14 cellular contexts compared by ENCODE assay signal in the genomic region with DNA sequence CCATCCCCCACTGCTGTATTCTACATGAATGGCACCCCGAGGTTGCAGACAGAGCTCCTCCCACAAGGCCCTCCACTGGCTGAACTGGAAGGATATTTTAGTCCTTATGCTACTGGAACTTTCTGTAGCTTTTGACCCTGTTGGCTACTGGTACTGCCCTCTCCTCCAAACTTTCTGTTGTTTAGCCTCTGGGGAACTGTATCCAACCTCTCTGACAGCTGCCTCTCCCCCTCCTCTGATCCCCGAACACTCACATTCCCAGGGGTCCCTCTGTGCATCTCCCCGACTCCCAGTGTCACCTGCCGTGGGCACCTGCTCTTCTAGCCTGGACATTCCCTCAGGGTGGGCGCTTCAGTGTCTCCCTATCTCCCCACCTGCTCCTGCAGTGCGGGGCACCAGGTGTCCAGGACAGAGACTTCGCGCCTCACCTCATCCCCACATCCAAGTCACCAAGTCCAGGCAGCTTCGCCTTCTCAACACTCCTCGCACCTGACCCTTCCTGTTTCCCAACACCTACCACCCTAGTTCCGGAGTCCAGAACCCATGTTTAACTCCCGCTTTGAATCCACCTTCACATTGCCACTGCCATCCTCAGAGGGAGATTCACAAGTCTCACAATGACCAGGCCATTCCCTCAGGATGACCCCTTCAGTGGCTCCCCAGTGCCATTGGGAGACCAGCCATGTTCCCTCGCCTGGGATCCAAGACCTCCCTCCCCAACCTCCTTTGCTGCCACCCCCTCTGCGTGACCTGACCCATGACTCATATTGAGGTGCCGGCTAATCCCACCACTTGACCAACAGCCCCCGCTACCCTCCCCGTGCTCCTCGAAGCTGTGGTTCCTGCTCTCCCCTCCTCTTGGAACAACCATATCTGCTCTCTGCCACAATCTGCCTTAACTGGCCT. TPM values are rescaled to one million over a fixed set of nuclear protein-coding genes. Genes with fewer than 3 reads are reported as not detected.
A peak's percentile ranks its signal among the peaks of the same experiment; 100 is the strongest.
DNase-seq lines count a peak whose midpoint lies in the region; ATAC-seq and TF ChIP-seq lines count a peak whose summit lies in the region.
"Had no signal": no experiment of that assay in that cellular context is flagged by ENCODE, and none has a peak within 500 bp of the region (broad histone marks: within the 10 kb centered on the region; RNA-seq: fewer than 3 reads in every experiment).

No MANE protein-coding gene starts in this region.

- H3K27ac ChIP-seq in CD4-positive, alpha-beta T cell (ENCODE audit: low read depth, low read length): no peak overlapping the region
- H3K27ac ChIP-seq in SJCRH30: peak overlapping the region; percentile 96
- peak overlapping the region; percentile 56 for H3K27ac ChIP-seq in neural cell (ENCODE audit: low read length)
- H3K27ac ChIP-seq: prostate gland, tibial artery had no signal

- H4K20me1 ChIP-seq in neural cell (ENCODE audit: insufficient read depth): no peaks in the 10 kb centered on the region

- H3K36me3 ChIP-seq in SJCRH30: 0 out of 2 replicates have a peak, but pooled peaks cover 3% of the 10 kb centered on the region
- no peaks in the 10 kb centered on the region for H3K36me3 ChIP-seq in neural cell (ENCODE audit: insufficient read depth, low read length)
- H3K36me3 ChIP-seq: ascending aorta, prostate gland, tibial artery had no signal

- H3K9ac ChIP-seq in neural cell (ENCODE audit: low read length): peak overlapping the region; percentile 51

- no peak for DNase-seq in CD4-positive, alpha-beta T cell
- DNase-seq in SJCRH30 (peak in 1 of 2 experiments; percentile 34), endothelial cell (ENCODE audit: low spot score) (no peak), SIG-M5 (lab: John Stamatoyannopoulos, UW) (no peak), NCI-H146 (lab: John Stamatoyannopoulos, UW) (no peak), cortex of kidney (lab: John Stamatoyannopoulos, UW) (no peak), HCEC 1CT (no peak)
- DNase-seq: activated CD4-positive, alpha-beta T cell treated with anti-CD3 and anti-CD28 coated beads for 36 hours; Kasumi-1; NCI-H345; tibial artery had no signal

- no peaks in the 10 kb centered on the region for H3K27me3 ChIP-seq in CD4-positive, alpha-beta T cell (ENCODE audit: control insufficient read depth, insufficient read depth, low read length)
- no peaks in the 10 kb centered on the region for H3K27me3 ChIP-seq in SJCRH30
- H3K27me3 ChIP-seq in neural cell (ENCODE audit: insufficient read depth, low read depth, low read length): no peaks in the 10 kb centered on the region
- H3K27me3 ChIP-seq: ascending aorta, tibial artery had no signal

- H3K9me2 ChIP-seq in neural cell (ENCODE audit: insufficient read depth, low read length): no peaks in the 10 kb centered on the region

- intact Hi-C loops in CD4-positive, alpha-beta T cell (cut with DNase I, micrococcal nuclease): no loop called here

- no peaks in the 10 kb centered on the region for H3K9me3 ChIP-seq in CD4-positive, alpha-beta T cell (ENCODE audit: control insufficient read depth, low read length)
- no peaks in the 10 kb centered on the region for H3K9me3 ChIP-seq in SJCRH30 (replicated peaks)
- no peaks in the 10 kb centered on the region for H3K9me3 ChIP-seq in neural cell (ENCODE audit: low read length)
- H3K9me3 ChIP-seq: ascending aorta, prostate gland, tibial artery had no signal

- no peak for TF ChIP-seq EP300 in neural cell (conservative IDR thresholded peaks at IDR 0.05; ENCODE audit: poor library complexity, severe bottlenecking)

- H3K36me3 Mint-ChIP-seq in CD4-positive, alpha-beta T cell (ENCODE audit: low read depth): peaks cover 70% of the 10 kb centered on the region
- H3K36me3 Mint-ChIP-seq in endothelial cell (ENCODE audit: low read depth, unreplicated experiment): peaks cover 15% of the 10 kb centered on the region

- CTCF ChIA-PET in CD4-positive, alpha-beta T cell (lab: Charles Lee): no interaction called here

- no peaks in the 10 kb centered on the region for H3K27me3 Mint-ChIP-seq in CD4-positive, alpha-beta T cell
- H3K27me3 Mint-ChIP-seq in endothelial cell (ENCODE audit: unreplicated experiment): peaks cover 19% of the 10 kb centered on the region
- H3K27me3 Mint-ChIP-seq: activated CD4-positive, alpha-beta T cell treated with anti-CD3 and anti-CD28 coated beads for 36 hours had no signal

- no peaks in the 10 kb centered on the region for H3F3A ChIP-seq in neural cell (ENCODE audit: insufficient read depth, low read length, poor library complexity, severe bottlenecking)

- TF ChIP-seq CTCF in CD4-positive, alpha-beta T cell (IDR thresholded peaks at IDR 0.05): no peak
- TF ChIP-seq CTCF in endothelial cell (IDR thresholded peaks at IDR 0.05; ENCODE audit: unreplicated experiment): no peak
- TF ChIP-seq CTCF in neural cell (IDR thresholded peaks at IDR 0.05; ENCODE audit: poor library complexity, severe bottlenecking): no peak

- H3K4me3 ChIP-seq in SJCRH30 (peak overlapping the region; percentile 12), neural cell (ENCODE audit: low read length) (peak overlapping the region; percentile 26)
- H3K4me3 ChIP-seq: ascending aorta, prostate gland, tibial artery had no signal

- peak overlapping the region; percentile 56 for H3K27ac Mint-ChIP-seq in CD4-positive, alpha-beta T cell
- H3K27ac Mint-ChIP-seq in endothelial cell (ENCODE audit: unreplicated experiment): no peak overlapping the region
- H3K27ac Mint-ChIP-seq: activated CD4-positive, alpha-beta T cell treated with anti-CD3 and anti-CD28 coated beads for 36 hours had no signal

- peaks cover 36% of the 10 kb centered on the region for H3K4me1 ChIP-seq in SJCRH30
- H3K4me1 ChIP-seq: prostate gland had no signal

- POLR2A ChIA-PET in CD4-positive, alpha-beta T cell (lab: Charles Lee): no interaction called here

- H3K4me2 ChIP-seq in neural cell (ENCODE audit: low read length): no peak overlapping the region

- H3K4me1 Mint-ChIP-seq in CD4-positive, alpha-beta T cell (ENCODE audit: low read depth): peaks cover 4% of the 10 kb centered on the region
- peaks cover 18% of the 10 kb centered on the region for H3K4me1 Mint-ChIP-seq in endothelial cell (ENCODE audit: unreplicated experiment)

- no peak overlapping the region for H3K4me3 Mint-ChIP-seq in CD4-positive, alpha-beta T cell
- peak overlapping the region; percentile 19 for H3K4me3 Mint-ChIP-seq in endothelial cell (ENCODE audit: unreplicated experiment)
- H3K4me3 Mint-ChIP-seq: activated CD4-positive, alpha-beta T cell treated with anti-CD3 and anti-CD28 coated beads for 36 hours had no signal

- no peaks in the 10 kb centered on the region for H3K9me3 Mint-ChIP-seq in CD4-positive, alpha-beta T cell
- no peaks in the 10 kb centered on the region for H3K9me3 Mint-ChIP-seq in endothelial cell (ENCODE audit: unreplicated experiment)

- no peak for TF ChIP-seq RAD21 in neural cell (conservative IDR thresholded peaks at IDR 0.05)

- no peak for ATAC-seq in CD4-positive, alpha-beta T cell (ENCODE audit: poor library complexity)
- ATAC-seq: activated CD4-positive, alpha-beta T cell treated with anti-CD3 and anti-CD28 coated beads for 36 hours had no signal

- H3K79me2 ChIP-seq in neural cell (replicated peaks; ENCODE audit: insufficient read depth, low read length): no peaks in the 10 kb centered on the region

- H2AFZ ChIP-seq in neural cell (ENCODE audit: low read depth, low read length): no peak overlapping the region

TF ChIP-seq in neural cell, 6 proteins besides CTCF, POLR2A, EP300 and RAD21:
- TF ChIP-seq POLR2AphosphoS5 (IDR thresholded peaks at IDR 0.05) (no peak), MXI1 (conservative IDR thresholded peaks at IDR 0.05; ENCODE audit: poor library complexity, severe bottlenecking) (no peak), TAF1 (IDR thresholded peaks at IDR 0.05; ENCODE audit: low read depth) (no peak), REST (IDR thresholded peaks at IDR 0.05; ENCODE audit: borderline replicate concordance) (no peak), EZH2 (IDR thresholded peaks at IDR 0.05; ENCODE audit: borderline replicate concordance, insufficient read depth, low read length, poor library complexity, severe bottlenecking) (no peak), SMC3 (conservative IDR thresholded peaks at IDR 0.05; ENCODE audit: poor library complexity) (no peak)

RNA-seq across cellular contexts. Expression of gene BDH1, which starts 34.2 kb away (rescaled TPM):
- total RNA-seq in CD4-positive, alpha-beta T cell: 10 to 100 TPM; 17.7 to 22.2 TPM
- total RNA-seq in SJCRH30 (2014; rRNA removed; shearing (Covaris generic)): 27.3 and 34.8 TPM in 2 replicates
- total RNA-seq in endothelial cell (ENCODE audit: unreplicated experiment): 4.7 TPM
- 12.9 and 14.7 TPM in 2 replicates for polyA plus RNA-seq in neural cell
- 11.7 and 12.6 TPM in 2 replicates for polyA minus RNA-seq in neural cell
- total RNA-seq: ascending aorta had no signal
